ENCODE assay signal across 16 cellular contexts in genomic region chr4:27947320-27947719, GRCh38.
DNase-seq lines count a peak whose midpoint lies in the region; ATAC-seq and TF ChIP-seq lines count a peak whose summit lies in the region.
"Had no signal": no experiment of that assay in that cellular context is flagged by ENCODE, and none has a peak within 500 bp of the region (broad histone marks: within the 10 kb centered on the region; RNA-seq: fewer than 3 reads in every experiment).

No MANE protein-coding gene starts in this region.

- H3K4me1 ChIP-seq in A673 (ENCODE audit: insufficient read depth, low read length, poor library complexity, severe bottlenecking) (no peaks in the 10 kb centered on the region), OCI-LY3 (ENCODE audit: low read length) (no peaks in the 10 kb centered on the region)
- H3K4me1 ChIP-seq: BLaER1, HAP-1 had no signal

- intact Hi-C loops in A673 (cut with micrococcal nuclease; ENCODE audit: unreplicated experiment), result no loop called here

- DNase-seq in A673 (ENCODE audit: low spot score) (peak; percentile 0), COR-L47 (lab: John Stamatoyannopoulos, UW) (peak; percentile 39), retina (peak; percentile 6), foreskin fibroblast (no peak)
- DNase-seq: CD4-positive, CD25-positive, alpha-beta regulatory T cell; CD8-positive, alpha-beta T cell; DMS 273 treated with DMSO at 0.1 percent for 48 hours; DMS79; GF-D8; GOT3; HFFc6 had no signal

- no peak for ATAC-seq in GM19023 (IDR thresholded peaks at IDR 0.05; ENCODE audit: unreplicated experiment)
- ATAC-seq: CD8-positive, alpha-beta T cell had no signal

- H3K36me3 ChIP-seq in A673 (ENCODE audit: insufficient read depth, low read length, poor library complexity, severe bottlenecking), result no peaks in the 10 kb centered on the region
- H3K36me3 ChIP-seq in OCI-LY3 (replicated peaks; ENCODE audit: low read depth, low read length), result no peaks in the 10 kb centered on the region
- H3K36me3 ChIP-seq: BLaER1, HAP-1 had no signal

- no peak overlapping the region for H3K4me3 ChIP-seq in A673 (ENCODE audit: low read depth, low read length, poor library complexity, severe bottlenecking)
- no peak overlapping the region for H3K4me3 ChIP-seq in OCI-LY3 (ENCODE audit: low read length)
- no peak overlapping the region for H3K4me3 ChIP-seq in foreskin fibroblast (ENCODE audit: low read depth in 1 of 2, low read length in 2 of 2)
- H3K4me3 ChIP-seq: BLaER1, HAP-1 had no signal

- H3K79me2 ChIP-seq in OCI-LY3 (ENCODE audit: low read length), result no peaks in the 10 kb centered on the region

- POLR2A ChIA-PET in A673 (lab: Charles Lee; ENCODE audit: low non-redundant PET), result no interaction called here

- BruUV-seq in A673 (replicated peaks; lab: Mats Ljungman, UMichigan), result no TSS peak

- TF ChIP-seq CTCF in A673 (conservative IDR thresholded peaks at IDR 0.05; ENCODE audit: low read depth, low read length), result no peak
- TF ChIP-seq CTCF in OCI-LY3 (IDR thresholded peaks at IDR 0.05; ENCODE audit: low read depth, low read length), result no peak
- no peak for TF ChIP-seq CTCF in foreskin fibroblast (IDR thresholded peaks at IDR 0.05; ENCODE audit: low read depth, low read length)

- H3K4me2 ChIP-seq in OCI-LY3 (ENCODE audit: low read length), result no peak overlapping the region
- H3K4me2 ChIP-seq: BLaER1 had no signal

- no peaks in the 10 kb centered on the region for H4K20me1 ChIP-seq in OCI-LY3 (ENCODE audit: insufficient read depth, low read length)
- H4K20me1 ChIP-seq: BLaER1 had no signal

- no peak overlapping the region for H3K9ac ChIP-seq in OCI-LY3 (ENCODE audit: low read length)
- H3K9ac ChIP-seq: BLaER1 had no signal

- 0 out of 2 replicates have a peak overlapping the region, but pooled peaks have one; percentile 15 for H2AFZ ChIP-seq in OCI-LY3 (ENCODE audit: low read depth, low read length)

- H3K27ac ChIP-seq in A673 (ENCODE audit: low read depth, low read length, poor library complexity, severe bottlenecking) (no peak overlapping the region), OCI-LY3 (ENCODE audit: low read length) (no peak overlapping the region)
- H3K27ac ChIP-seq: BLaER1, C4-2B had no signal

- H3K9me3 ChIP-seq in A673 (ENCODE audit: low read depth, low read length, poor library complexity, severe bottlenecking) (no peaks in the 10 kb centered on the region), OCI-LY3 (ENCODE audit: insufficient read depth, low read length) (no peaks in the 10 kb centered on the region)
- H3K9me3 ChIP-seq: BLaER1, HAP-1 had no signal

- CTCF ChIA-PET in A673 (lab: Charles Lee), result no interaction called here

- H3K27me3 ChIP-seq in A673 (replicated peaks; ENCODE audit: insufficient read depth, low read depth, low read length, poor library complexity), result no peaks in the 10 kb centered on the region
- no peaks in the 10 kb centered on the region for H3K27me3 ChIP-seq in OCI-LY3 (ENCODE audit: low read depth, low read length)
- H3K27me3 ChIP-seq: BLaER1 had no signal

Comparison
In these comparisons a context has a peak if more than half of its experiments do, and no peak if none do; other contexts are left out.
1. DNase-seq: peak in A673 (single experiment), COR-L47 (single experiment) and retina (single experiment); none in foreskin fibroblast (0 of 2).